ENCODE assay signal across 10 cellular contexts in the genomic region with DNA sequence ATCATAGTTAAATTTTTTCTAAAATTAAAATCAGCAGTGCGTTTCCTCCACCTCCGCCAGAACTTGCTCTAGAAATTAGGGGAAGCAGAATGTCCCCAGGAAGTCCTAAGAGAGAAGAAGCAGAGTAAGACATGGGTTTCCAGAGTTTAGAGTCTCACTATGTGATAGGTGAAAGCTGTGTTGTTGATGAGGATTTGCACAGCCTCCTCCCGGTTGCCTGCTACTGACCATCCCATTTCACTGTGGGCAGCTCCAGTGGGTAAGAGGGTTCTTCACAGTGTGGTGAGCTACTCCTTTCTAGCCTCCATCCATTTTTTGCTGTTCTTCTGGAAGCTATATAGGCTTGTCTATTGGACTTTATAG. TPM values are rescaled to one million over a fixed set of nuclear protein-coding genes. Genes with fewer than 3 reads are reported as not detected.
DNase-seq lines count a peak whose midpoint lies in the region; ATAC-seq and TF ChIP-seq lines count a peak whose summit lies in the region.
"Had no signal": no experiment of that assay in that cellular context is flagged by ENCODE, and none has a peak within 500 bp of the region (broad histone marks: within the 10 kb centered on the region; RNA-seq: fewer than 3 reads in every experiment).

No MANE protein-coding gene starts in this region.

- ATAC-seq in activated T-cell treated with anti-CD3 and anti-CD28 coated beads, Interleukin-2, amount 50 U/mL, for 72 hours (replicated peaks in 1 of 2): no peak
- ATAC-seq in T-helper 17 cell (peak; percentile 7), lower lobe of right lung (no peak), HG03097 (IDR thresholded peaks at IDR 0.05; ENCODE audit: low FRiP score, unreplicated experiment) (no peak)
- ATAC-seq: HCT116 had no signal

- peak overlapping the region; percentile 30 for H3K4me3 ChIP-seq in lower lobe of right lung
- no peak overlapping the region for H3K4me3 ChIP-seq in vagina

- TF ChIP-seq CTCF in lower lobe of right lung (IDR thresholded peaks at IDR 0.05) (no peak), vagina (IDR thresholded peaks at IDR 0.05) (no peak)

- H3K27me3 ChIP-seq in lower lobe of right lung (ENCODE audit: low read depth) (no peaks in the 10 kb centered on the region), vagina (no peaks in the 10 kb centered on the region)

- intact Hi-C loops in lower lobe of right lung (cut with DNase I) (no loop called here), vagina (cut with DNase I) (no loop called here)

- DNase-seq in activated T-cell treated with anti-CD3 and anti-CD28 coated beads, Interleukin-2, amount 50 U/mL, for 72 hours: no peak
- no peak for DNase-seq in activated T-cell treated with anti-CD3 and anti-CD28 coated beads, Interleukin-2, amount 50 U/mL, for 48 hours
- peak in 1 of 3 donors; percentile 11 for DNase-seq in T-helper 17 cell
- DNase-seq in lower lobe of right lung: no peak
- no peak for DNase-seq in vagina (ENCODE audit: extremely low spot score in 2 of 2)
- DNase-seq in NCI-H526 treated with DMSO at 0.1 percent for 48 hours (lab: John Stamatoyannopoulos, UW): no peak
- DNase-seq in COLO668 (lab: John Stamatoyannopoulos, UW; ENCODE audit: unreplicated experiment): no peak
- DNase-seq: SIG-M5 had no signal

- H3K4me1 Mint-ChIP-seq in activated T-cell treated with anti-CD3 and anti-CD28 coated beads, Interleukin-2, amount 50 U/mL, for 72 hours (ENCODE audit: low read depth): peaks cover 67% of the 10 kb centered on the region
- peaks cover 64% of the 10 kb centered on the region for H3K4me1 Mint-ChIP-seq in T-helper 17 cell

- peaks cover 3 to 4% of the 10 kb centered on the region in 2 donors for H3K36me3 Mint-ChIP-seq in activated T-cell treated with anti-CD3 and anti-CD28 coated beads, Interleukin-2, amount 50 U/mL, for 72 hours (ENCODE audit: insufficient read depth in 2 of 2)
- H3K36me3 Mint-ChIP-seq in T-helper 17 cell (ENCODE audit: low read depth): no peaks in the 10 kb centered on the region

- H3K9me3 ChIP-seq in T-helper 17 cell (ENCODE audit: control insufficient read depth, low read length, poor library complexity, severe bottlenecking) (no peaks in the 10 kb centered on the region), lower lobe of right lung (no peaks in the 10 kb centered on the region), vagina (no peaks in the 10 kb centered on the region)

- peaks cover 33% of the 10 kb centered on the region for H3K27me3 Mint-ChIP-seq in activated T-cell treated with anti-CD3 and anti-CD28 coated beads, Interleukin-2, amount 50 U/mL, for 72 hours (ENCODE audit: low read depth)
- no peaks in the 10 kb centered on the region for H3K27me3 Mint-ChIP-seq in T-helper 17 cell

- H3K9me3 Mint-ChIP-seq in activated T-cell treated with anti-CD3 and anti-CD28 coated beads, Interleukin-2, amount 50 U/mL, for 72 hours: peaks cover 0 to 2% of the 10 kb centered on the region in 2 donors

- peak overlapping the region; percentile 99 for H3K27ac Mint-ChIP-seq in activated T-cell treated with anti-CD3 and anti-CD28 coated beads, Interleukin-2, amount 50 U/mL, for 72 hours
- peak overlapping the region; percentile 99 for H3K27ac Mint-ChIP-seq in T-helper 17 cell

- H3K36me3 ChIP-seq in lower lobe of right lung (no peaks in the 10 kb centered on the region), vagina (no peaks in the 10 kb centered on the region)

- H3K4me3 Mint-ChIP-seq in activated T-cell treated with anti-CD3 and anti-CD28 coated beads, Interleukin-2, amount 50 U/mL, for 72 hours: peak overlapping the region; percentile 73 to 89
- peak overlapping the region; percentile 87 for H3K4me3 Mint-ChIP-seq in T-helper 17 cell

- H3K4me1 ChIP-seq in lower lobe of right lung (peaks cover 47% of the 10 kb centered on the region), vagina (peaks cover 33% of the 10 kb centered on the region)

- no peak for TF ChIP-seq POLR2A in vagina (IDR thresholded peaks at IDR 0.05)

- H3K27ac ChIP-seq in lower lobe of right lung: no peak overlapping the region
- peak overlapping the region; percentile 78 for H3K27ac ChIP-seq in vagina

RNA-seq across cellular contexts. Expression of a gene that starts 13.3 kb away (rescaled TPM):
- total RNA-seq in activated T-cell treated with anti-CD3 and anti-CD28 coated beads, Interleukin-2, amount 50 U/mL, for 72 hours: 1 to 10 TPM; 1.6 to 3.7 TPM
- 1 to 10 TPM; 3.8 to 7.3 TPM for total RNA-seq in T-helper 17 cell
- total RNA-seq in lower lobe of right lung: 11.8 TPM
- 14.2 TPM for total RNA-seq in vagina
